Comparison of ENCODE assay signal across 8 cellular contexts in the genomic region with DNA sequence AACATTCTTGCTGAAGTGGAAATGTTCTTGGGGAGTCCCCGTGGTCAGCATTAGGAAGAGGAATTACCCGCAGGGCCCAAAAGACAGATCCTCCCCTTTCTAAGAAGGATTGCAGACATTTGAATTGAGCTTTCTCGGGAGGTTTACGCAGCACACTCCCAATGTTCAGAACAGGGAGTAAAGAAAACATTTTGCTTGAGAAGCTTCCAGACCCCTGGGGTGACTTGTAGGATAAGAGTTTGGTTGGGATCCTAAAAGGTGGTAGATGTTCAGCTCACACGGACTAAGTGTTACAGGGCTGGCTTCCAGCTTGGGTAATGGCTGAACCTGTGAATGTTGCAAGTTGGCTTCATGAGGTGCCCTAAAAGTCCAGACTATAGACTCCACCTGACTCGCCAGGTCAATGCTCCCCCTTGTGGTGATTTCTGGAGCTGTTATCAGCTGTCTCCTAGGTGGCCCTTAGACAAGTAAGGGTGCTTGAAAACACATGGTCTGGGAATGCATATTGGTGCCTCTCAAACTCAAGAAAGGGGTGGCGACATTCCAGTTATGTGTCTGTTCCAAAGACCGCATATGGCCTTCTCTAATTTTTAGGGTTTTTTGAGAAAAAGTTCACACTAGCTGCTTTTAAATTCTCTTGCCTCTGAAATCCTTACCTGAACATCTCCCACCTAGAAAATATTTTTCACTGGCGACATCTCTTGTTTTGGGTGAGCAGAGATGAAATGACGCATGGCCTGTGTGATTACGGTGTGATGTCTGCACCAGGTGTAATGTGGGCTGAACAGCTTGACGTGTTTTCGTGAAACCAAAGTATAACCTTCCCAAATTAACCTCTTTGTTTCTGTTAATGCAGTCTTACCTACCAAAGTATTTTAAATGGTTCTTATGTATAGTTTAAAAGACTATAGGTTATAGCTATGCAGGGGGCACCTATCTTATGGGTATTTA.
DNase-seq lines count a peak whose midpoint lies in the region; ATAC-seq lines count a peak whose summit lies in the region.

No MANE protein-coding gene starts in this region.

- intact Hi-C loops in Right ventricle myocardium superior (cut with DNase I) = no loop called here
- intact Hi-C loops in sciatic nerve (cut with DNase I) = loop anchor here (10.0 kb wide), 1 partner anchor 568 kb away; no protein-coding TSS in a partner anchor

- ATAC-seq in GM19328 (IDR thresholded peaks at IDR 0.05; ENCODE audit: unreplicated experiment) = peak; percentile 81
- ATAC-seq in HG03439 (IDR thresholded peaks at IDR 0.05; ENCODE audit: unreplicated experiment) = peak; percentile 83
- peak; percentile 81 for ATAC-seq in Right ventricle myocardium superior (ENCODE audit: poor library complexity)
- ATAC-seq in sciatic nerve = peak; percentile 68

- DNase-seq in COLO668 (lab: John Stamatoyannopoulos, UW; ENCODE audit: unreplicated experiment) (peak; percentile 59), RPMI7951 (ENCODE audit: low read depth) (peak; percentile 48), Right ventricle myocardium superior (no peak), sciatic nerve (ENCODE audit: low spot score) (peak; percentile 68), NCI-H446 treated with DMSO at 0.1 percent for 48 hours (lab: John Stamatoyannopoulos, UW) (no peak)
- peak; percentile 40 for DNase-seq in activated effector memory CD4-positive, alpha-beta T cell treated with Interleukin-2 at 50 U/mL for 16 hours

Comparison
In these comparisons a context has a peak if more than half of its experiments do, and no peak if none do; other contexts are left out.
1. DNase-seq: peak in COLO668 (single experiment), RPMI7951 (single experiment), activated effector memory CD4-positive, alpha-beta T cell treated with Interleukin-2 at 50 U/mL for 16 hours (single experiment) and sciatic nerve (single experiment); none in Right ventricle myocardium superior (single experiment) and NCI-H446 treated with DMSO at 0.1 percent for 48 hours (single experiment).
2. Peak in every context shown above with its lines, with median percentiles within 50 percentile points of each other: ATAC-seq.